8 cellular contexts compared by ENCODE assay signal in the genomic region with DNA sequence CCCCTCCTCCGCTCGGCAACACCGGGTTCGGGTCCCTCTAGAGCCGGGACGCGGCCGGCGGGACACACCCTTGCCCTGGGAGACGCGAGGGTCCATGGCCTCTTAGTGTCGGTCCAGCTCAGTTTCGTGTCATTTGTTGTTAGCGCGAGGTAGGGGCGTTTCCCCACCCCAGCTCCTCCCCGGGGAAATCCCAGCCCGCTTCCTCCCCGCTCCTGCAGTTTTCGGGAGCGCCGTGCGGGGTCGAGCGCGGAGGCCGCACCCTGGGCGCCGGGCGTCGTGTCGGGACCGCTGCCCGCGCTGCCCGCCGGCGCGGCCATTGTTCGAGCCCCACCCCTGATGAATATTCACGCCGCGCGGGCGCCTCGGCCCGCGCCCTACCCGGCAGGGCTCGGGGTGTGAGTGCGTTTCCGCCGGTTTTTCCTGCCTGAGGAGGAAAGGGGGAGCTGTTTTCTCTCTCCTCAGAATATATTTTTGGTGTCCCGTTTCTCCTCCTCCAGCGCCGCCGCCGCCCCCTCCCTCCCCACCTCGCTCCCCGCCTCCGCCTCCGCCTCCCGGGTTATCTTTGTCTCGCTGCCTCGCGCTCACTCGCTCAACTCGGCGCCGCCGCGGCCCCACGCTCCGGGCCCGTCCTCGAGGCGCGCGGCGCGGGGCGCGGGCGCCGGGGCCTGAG. TPM values are rescaled to one million over a fixed set of nuclear protein-coding genes. Genes with fewer than 3 reads are reported as not detected.
A peak's percentile ranks its signal among the peaks of the same experiment; 100 is the strongest.
DNase-seq lines count a peak whose midpoint lies in the region; ATAC-seq and TF ChIP-seq lines count a peak whose summit lies in the region.

A gene (plus strand): TSS at position 584 of the 670 bp plus-strand sequence. CDS start 374 bp downstream, outside the sequence.

- peaks cover 40% of the 10 kb centered on the region for H3K79me2 ChIP-seq in KMS-11 (ENCODE audit: insufficient read depth, low read depth)

- H4K20me1 ChIP-seq in BLaER1 (peaks cover 41% of the 10 kb centered on the region), KMS-11 (ENCODE audit: insufficient read depth) (0 out of 2 replicates have a peak, but pooled peaks cover 11% of the 10 kb centered on the region)

- DNase-seq in SK-MEL-5 (ENCODE audit: low read depth, low spot score) (peak; percentile 71), foreskin keratinocyte (peak; percentile 53 to 74), nephron progenitor cell (peak; percentile 78)
- peak in 3 of 4 experiments; percentile 21 to 72 (median 50) for DNase-seq in activated naive CD4-positive, alpha-beta T cell (lab: John Stamatoyannopoulos, UW)
- peak; percentile 55 to 68 for DNase-seq in stimulated activated naive CD8-positive, alpha-beta T cell treated with anti-CD3 and anti-CD28 coated beads, Interleukin-15, amount 100 ng/mL, for 72 hours

- H3K36me3 ChIP-seq in BLaER1 (peaks cover 12% of the 10 kb centered on the region), KMS-11 (ENCODE audit: insufficient read depth) (no peaks in the 10 kb centered on the region)

- no peaks in the 10 kb centered on the region for H3K27me3 ChIP-seq in BLaER1
- H3K27me3 ChIP-seq in KMS-11 (ENCODE audit: insufficient read depth, low read depth): no peaks in the 10 kb centered on the region
- H3K27me3 ChIP-seq in foreskin keratinocyte: no peaks in the 10 kb centered on the region

- H3K27me3 Mint-ChIP-seq in nephron progenitor cell (ENCODE audit: low read depth, poor library complexity): peaks cover 13% of the 10 kb centered on the region
- H3K27me3 Mint-ChIP-seq in stimulated activated naive CD8-positive, alpha-beta T cell treated with anti-CD3 and anti-CD28 coated beads, Interleukin-15, amount 100 ng/mL, for 72 hours: no peaks in the 10 kb centered on the region

- H3K36me3 Mint-ChIP-seq in nephron progenitor cell (ENCODE audit: low read depth): peaks cover 18% of the 10 kb centered on the region

- in situ Hi-C loops in SK-MEL-5 (cut with HindIII; ENCODE audit: low pct_unique_long_range_greater_than_20kb, low sequenced_read_pairs): no loop called here

- H3K4me1 ChIP-seq in BLaER1 (peaks cover 40% of the 10 kb centered on the region), KMS-11 (ENCODE audit: low read depth, poor library complexity, severe bottlenecking) (peaks cover 25% of the 10 kb centered on the region), foreskin keratinocyte (peaks cover 9% of the 10 kb centered on the region)

- H3K4me2 ChIP-seq in BLaER1 (peak within 1 kb of the TSS; percentile 94), KMS-11 (peak within 1 kb of the TSS; percentile 93)

- peak within 1 kb of the TSS; percentile 87 for H2AFZ ChIP-seq in KMS-11 (ENCODE audit: low read depth)

- ATAC-seq in GM19438 (IDR thresholded peaks at IDR 0.05; ENCODE audit: low read depth, unreplicated experiment) (peak; percentile 53), foreskin keratinocyte (peak; percentile 75)
- ATAC-seq in stimulated activated naive CD8-positive, alpha-beta T cell treated with anti-CD3 and anti-CD28 coated beads, Interleukin-15, amount 100 ng/mL, for 72 hours: peak; percentile 65

- peak within 1 kb of the TSS; percentile 95 for H3K4me3 ChIP-seq in BLaER1
- H3K4me3 ChIP-seq in KMS-11 (IDR thresholded peaks at IDR 0.05; ENCODE audit: insufficient read depth, low read depth, low read length): peak within 1 kb of the TSS; percentile 83

- H3K27ac ChIP-seq in BLaER1: peak within 1 kb of the TSS; percentile 100
- peak within 1 kb of the TSS; percentile 43 for H3K27ac ChIP-seq in KMS-11
- peak within 1 kb of the TSS; percentile 89 for H3K27ac ChIP-seq in foreskin keratinocyte

- H3K27ac Mint-ChIP-seq in nephron progenitor cell: peak within 1 kb of the TSS; percentile 87
- H3K27ac Mint-ChIP-seq in stimulated activated naive CD8-positive, alpha-beta T cell treated with anti-CD3 and anti-CD28 coated beads, Interleukin-15, amount 100 ng/mL, for 72 hours: peak within 1 kb of the TSS; percentile 83 to 95

- peaks cover 12% of the 10 kb centered on the region for H3K9me3 Mint-ChIP-seq in nephron progenitor cell
- peaks cover 0 to 4% of the 10 kb centered on the region in 2 donors for H3K9me3 Mint-ChIP-seq in stimulated activated naive CD8-positive, alpha-beta T cell treated with anti-CD3 and anti-CD28 coated beads, Interleukin-15, amount 100 ng/mL, for 72 hours

- H3K4me1 Mint-ChIP-seq in nephron progenitor cell: peaks cover 6% of the 10 kb centered on the region
- H3K4me1 Mint-ChIP-seq in stimulated activated naive CD8-positive, alpha-beta T cell treated with anti-CD3 and anti-CD28 coated beads, Interleukin-15, amount 100 ng/mL, for 72 hours: peaks cover 18% of the 10 kb centered on the region

- H3K9ac ChIP-seq in BLaER1 (peak within 1 kb of the TSS; percentile 100), KMS-11 (peak within 1 kb of the TSS; percentile 79; the same call in 1 of the 2 replicates)

- peak within 1 kb of the TSS; percentile 90 for H3K4me3 Mint-ChIP-seq in nephron progenitor cell
- H3K4me3 Mint-ChIP-seq in stimulated activated naive CD8-positive, alpha-beta T cell treated with anti-CD3 and anti-CD28 coated beads, Interleukin-15, amount 100 ng/mL, for 72 hours: peak within 1 kb of the TSS; percentile 85

- peaks cover 10% of the 10 kb centered on the region; the same call in 1 of the 2 replicates for H3K9me3 ChIP-seq in BLaER1

- TF ChIP-seq CTCF in KMS-11 (conservative IDR thresholded peaks at IDR 0.05; ENCODE audit: low read depth, low read length) (no peak), foreskin keratinocyte (conservative IDR thresholded peaks at IDR 0.05) (peak; percentile 67), nephron progenitor cell (IDR thresholded peaks at IDR 0.05) (peak; percentile 7)

RNA-seq across cellular contexts. Expression of the gene that starts here (rescaled TPM):
- 20.6 and 25.0 TPM in 2 replicates for total RNA-seq in SK-MEL-5 (2014; rRNA removed; shearing (Covaris generic))
- polyA plus RNA-seq in SK-MEL-5 (2015; cell fraction: cytosol; rRNA removed): 26.9 and 39.6 TPM in 2 replicates
- 93.3 and 98.6 TPM in 2 replicates for polyA plus RNA-seq in SK-MEL-5 (2015; cell fraction: nucleus; rRNA removed)
- 99.2 and 107 TPM in 2 replicates for total RNA-seq in foreskin keratinocyte
- polyA plus RNA-seq in foreskin keratinocyte: 40.3 and 41.7 TPM in 2 replicates

Comparison
In these comparisons a context has a peak if more than half of its experiments do, and no peak if none do; other contexts are left out.
1. Peak in every context shown above with its lines: DNase-seq, ATAC-seq, H3K4me3 ChIP-seq and H3K27ac ChIP-seq.
2. H3K27ac ChIP-seq: peak in every context shown above with its lines; median percentile 100 in BLaER1; 89 in foreskin keratinocyte; 43 in KMS-11.